1 cellular context compared by ENCODE assay signal in genomic region chr2:88622307-88622706, GRCh38.
TF ChIP-seq lines count a peak whose summit lies in the region.

No MANE protein-coding gene starts in this region.

TF ChIP-seq in GM12878, 131 proteins besides CTCF, POLR2A, EP300 and RAD21 (continued from another document):
- no peak for TF ChIP-seq MYB (IDR thresholded peaks at IDR 0.05; ENCODE audit: borderline replicate concordance, low read depth, low read length)
- no peak for TF ChIP-seq RAD51 (IDR thresholded peaks at IDR 0.05)
- no peak for TF ChIP-seq ZBED1 (IDR thresholded peaks at IDR 0.05; ENCODE audit: borderline replicate concordance)
- no peak for TF ChIP-seq SREBF1 (IDR thresholded peaks at IDR 0.05; ENCODE audit: low read length)
- TF ChIP-seq ZNF24 (IDR thresholded peaks at IDR 0.05) = no peak
- TF ChIP-seq MTA3 (IDR thresholded peaks at IDR 0.05; ENCODE audit: borderline replicate concordance, low read length) = no peak
